Comparison of ENCODE assay signal across 20 cellular contexts in genomic region chr7:132546366-132547145, GRCh38.
"Had no signal": no experiment of that assay in that cellular context is flagged by ENCODE, and none has a peak within 500 bp of the region (broad histone marks: within the 10 kb centered on the region; RNA-seq: fewer than 3 reads in every experiment).

No MANE protein-coding gene starts in this region.

- H3K4me1 ChIP-seq: ascending aorta, right lobe of liver, testis, transverse colon had no signal

- H3K27me3 ChIP-seq: ascending aorta, brain microvascular endothelial cell, ovary, right lobe of liver, testis, transverse colon had no signal

- H3K27ac ChIP-seq: ascending aorta, brain microvascular endothelial cell, left ventricle myocardium inferior, ovary, right lobe of liver, testis, transverse colon had no signal

- H3K9me3 ChIP-seq: right lobe of liver, testis, transverse colon had no signal

- H3K4me3 ChIP-seq: ascending aorta, left ventricle myocardium inferior, lung, ovary, right lobe of liver, testis, transverse colon had no signal

- H3K36me3 ChIP-seq: brain microvascular endothelial cell, ovary, right lobe of liver, transverse colon had no signal

- ATAC-seq: effector memory CD8-positive, alpha-beta T cell; right lobe of liver; stimulated activated naive CD8-positive, alpha-beta T cell treated with anti-CD3 and anti-CD28 coated beads, Interleukin-15, Interleukin-2, amounts not matched to agents 100 U/mL and 50 U/mL, for 24 hours had no signal

- DNase-seq: activated CD4-positive, alpha-beta T cell treated with anti-CD3 and anti-CD28 coated beads for 4 hours; activated CD4-positive, alpha-beta T cell treated with anti-CD3 and anti-CD28 coated beads, Interleukin-2, amount 50 U/mL, for 4 hours; activated effector memory CD4-positive, alpha-beta T cell treated with anti-CD3 and anti-CD28 coated beads, Interleukin-2, amount 50 U/mL, for 16 hours; activated naive CD4-positive, alpha-beta T cell treated with anti-CD3 and anti-CD28 coated beads for 36 hours; activated naive CD8-positive, alpha-beta T cell treated with anti-CD3 and anti-CD28 coated beads for 36 hours; brain microvascular endothelial cell; cortex of kidney; effector memory CD8-positive, alpha-beta T cell; islet precursor cell; left ventricle myocardium inferior; nephron progenitor cell; ovary; right lobe of liver; stimulated activated CD4-positive, alpha-beta T cell treated with anti-CD3 and anti-CD28 coated beads, Interleukin-12 subunit alpha, Interleukin-12 subunit beta, amount 100 ng/mL, for 4 hours; stimulated activated CD4-positive, alpha-beta T cell treated with anti-CD3 and anti-CD28 coated beads, Interleukin-4, amount 100 ng/mL, for 1 hour; stimulated activated naive CD8-positive, alpha-beta T cell treated with anti-CD3 and anti-CD28 coated beads, Interleukin-15, Interleukin-2, amounts not matched to agents 100 U/mL and 50 U/mL, for 24 hours; testis; transverse colon had no signal
